Comparison of ENCODE assay signal across 12 cellular contexts in genomic region chr21:45532826-45533730, GRCh38. TPM values are rescaled to one million over a fixed set of nuclear protein-coding genes. Genes with fewer than 3 reads are reported as not detected.
A peak's percentile ranks its signal among the peaks of the same experiment; 100 is the strongest.
DNase-seq lines count a peak whose midpoint lies in the region; ATAC-seq and TF ChIP-seq lines count a peak whose summit lies in the region.
"Had no signal": no experiment of that assay in that cellular context is flagged by ENCODE, and none has a peak within 500 bp of the region (broad histone marks: within the 10 kb centered on the region; RNA-seq: fewer than 3 reads in every experiment).

No MANE protein-coding gene starts in this region.

- H3K4me1 ChIP-seq in right lobe of liver (peaks cover 0 to 43% (median 21%) of the 10 kb centered on the region in 4 donors), aorta (ENCODE audit: control insufficient read depth in 1 of 2, insufficient read depth in 2 of 2, low read length in 2 of 2) (no peaks in the 10 kb centered on the region)
- H3K4me1 ChIP-seq: Caco-2, HAP-1 had no signal

- peaks cover 26% of the 10 kb centered on the region for H3K36me3 Mint-ChIP-seq in stimulated activated naive CD8-positive, alpha-beta T cell treated with anti-CD3 and anti-CD28 coated beads, Interleukin-15, Interleukin-2, amounts not matched to agents 100 ng/mL and 50 ng/mL, for 24 hours (ENCODE audit: low read depth)
- peaks cover 15% of the 10 kb centered on the region for H3K36me3 Mint-ChIP-seq in activated naive CD8-positive, alpha-beta T cell treated with anti-CD3 and anti-CD28 coated beads for 36 hours

- no peak for ATAC-seq in stimulated activated naive CD8-positive, alpha-beta T cell treated with anti-CD3 and anti-CD28 coated beads, Interleukin-15, Interleukin-2, amounts not matched to agents 100 U/mL and 50 U/mL, for 24 hours
- ATAC-seq in right lobe of liver (peak in 1 of 4 donors; percentile 47), aorta (ENCODE audit: low FRiP score) (no peak)

- H3K4me1 Mint-ChIP-seq in stimulated activated naive CD8-positive, alpha-beta T cell treated with anti-CD3 and anti-CD28 coated beads, Interleukin-15, Interleukin-2, amounts not matched to agents 100 ng/mL and 50 ng/mL, for 24 hours (ENCODE audit: low read depth): peaks cover 12% of the 10 kb centered on the region
- peaks cover 10% of the 10 kb centered on the region for H3K4me1 Mint-ChIP-seq in activated naive CD8-positive, alpha-beta T cell treated with anti-CD3 and anti-CD28 coated beads for 36 hours

- no peak for DNase-seq in stimulated activated naive CD8-positive, alpha-beta T cell treated with anti-CD3 and anti-CD28 coated beads, Interleukin-15, Interleukin-2, amounts not matched to agents 100 U/mL and 50 U/mL, for 24 hours
- DNase-seq in activated naive CD8-positive, alpha-beta T cell treated with anti-CD3 and anti-CD28 coated beads for 36 hours: no peak
- DNase-seq in right lobe of liver: peak in 2 of 3 donors; percentile 59 to 62
- DNase-seq in aorta: peak; percentile 57 to 76
- no peak for DNase-seq in NCI-H1436 treated with DMSO at 0.1 percent for 48 hours (lab: John Stamatoyannopoulos, UW)
- no peak for DNase-seq in inferior parietal cortex (ENCODE audit: extremely low spot score)
- DNase-seq in NCI-H2107 (lab: John Stamatoyannopoulos, UW): no peak
- DNase-seq: NCI-H345, occipital lobe had no signal

- no peaks in the 10 kb centered on the region for H3K27me3 ChIP-seq in right lobe of liver
- no peaks in the 10 kb centered on the region for H3K27me3 ChIP-seq in aorta (ENCODE audit: control insufficient read depth in 1 of 2, insufficient read depth in 2 of 2, low read length in 1 of 2)

- intact Hi-C loops in right lobe of liver (cut with DNase I): no loop called here
- intact Hi-C loops in aorta (cut with DNase I): no loop called here

- TF ChIP-seq POLR2A in right lobe of liver (IDR thresholded peaks at IDR 0.05): no peak

- H3K27ac Mint-ChIP-seq in stimulated activated naive CD8-positive, alpha-beta T cell treated with anti-CD3 and anti-CD28 coated beads, Interleukin-15, Interleukin-2, amounts not matched to agents 100 ng/mL and 50 ng/mL, for 24 hours: peak overlapping the region; percentile 40
- peak overlapping the region; percentile 9 for H3K27ac Mint-ChIP-seq in activated naive CD8-positive, alpha-beta T cell treated with anti-CD3 and anti-CD28 coated beads for 36 hours

- no peaks in the 10 kb centered on the region for H3K27me3 Mint-ChIP-seq in stimulated activated naive CD8-positive, alpha-beta T cell treated with anti-CD3 and anti-CD28 coated beads, Interleukin-15, Interleukin-2, amounts not matched to agents 100 ng/mL and 50 ng/mL, for 24 hours
- H3K27me3 Mint-ChIP-seq in activated naive CD8-positive, alpha-beta T cell treated with anti-CD3 and anti-CD28 coated beads for 36 hours: no peaks in the 10 kb centered on the region

- no peaks in the 10 kb centered on the region for H3K9me3 Mint-ChIP-seq in stimulated activated naive CD8-positive, alpha-beta T cell treated with anti-CD3 and anti-CD28 coated beads, Interleukin-15, Interleukin-2, amounts not matched to agents 100 ng/mL and 50 ng/mL, for 24 hours
- no peaks in the 10 kb centered on the region for H3K9me3 Mint-ChIP-seq in activated naive CD8-positive, alpha-beta T cell treated with anti-CD3 and anti-CD28 coated beads for 36 hours

- H3K4me3 ChIP-seq in right lobe of liver (peak overlapping the region in 1 of 3 donors; percentile 45), aorta (ENCODE audit: low read length in 2 of 2) (no peak overlapping the region)
- H3K4me3 ChIP-seq: HAP-1 had no signal

- H3K36me3 ChIP-seq in right lobe of liver: no peaks in the 10 kb centered on the region
- no peaks in the 10 kb centered on the region for H3K36me3 ChIP-seq in aorta (ENCODE audit: control insufficient read depth in 1 of 2, insufficient read depth in 2 of 2, low read length in 1 of 2)

- H3K9me3 ChIP-seq in right lobe of liver: no peaks in the 10 kb centered on the region
- no peaks in the 10 kb centered on the region for H3K9me3 ChIP-seq in aorta (ENCODE audit: control insufficient read depth, low read length)
- H3K9me3 ChIP-seq: Caco-2, HAP-1 had no signal

- H3K27ac ChIP-seq in right lobe of liver: peak overlapping the region; percentile 33 to 67 (median 38)
- H3K27ac ChIP-seq in aorta (ENCODE audit: low read depth in 1 of 2, low read length in 2 of 2): no peak overlapping the region

- WGBS in right lobe of liver (ENCODE audit: insufficient coverage, low coverage, low lambda C conversion rate, missing lambda C conversion rate): 36% methylated on average over 3 of the region's 12 CpGs
- WGBS in aorta, 2 donors: 82% methylated on average over 11 to 12 of the region's 12 CpGs

- TF ChIP-seq CTCF in right lobe of liver (IDR thresholded peaks at IDR 0.05): no peak

- H3K4me3 Mint-ChIP-seq in stimulated activated naive CD8-positive, alpha-beta T cell treated with anti-CD3 and anti-CD28 coated beads, Interleukin-15, Interleukin-2, amounts not matched to agents 100 ng/mL and 50 ng/mL, for 24 hours: no peak overlapping the region
- no peak overlapping the region for H3K4me3 Mint-ChIP-seq in activated naive CD8-positive, alpha-beta T cell treated with anti-CD3 and anti-CD28 coated beads for 36 hours

RNA-seq across cellular contexts. Expression of gene SLC19A1, which starts 9.2 kb away (rescaled TPM):
- total RNA-seq in activated naive CD8-positive, alpha-beta T cell treated with anti-CD3 and anti-CD28 coated beads for 36 hours: 10 to 100 TPM; 63.2 to 64.0 TPM
- 10 to 100 TPM in 4 of 6 experiments, 1 to 10 TPM in 2; 4.5 to 24.5 (median 15.7) TPM for total RNA-seq in right lobe of liver
- 1 to 10 TPM; 6.2 to 8.4 TPM for total RNA-seq in aorta
- 10 to 100 TPM in 1 of 2 donors, 1 to 10 TPM in 1; 4.5 to 32.5 TPM for polyA plus RNA-seq in aorta

Comparison
In these comparisons a context has a peak if more than half of its experiments do, and no peak if none do; other contexts are left out.
1. DNase-seq: peak in right lobe of liver (2 of 3) and aorta (2 of 2); none in stimulated activated naive CD8-positive, alpha-beta T cell treated with anti-CD3 and anti-CD28 coated beads, Interleukin-15, Interleukin-2, amounts not matched to agents 100 U/mL and 50 U/mL, for 24 hours (single experiment), activated naive CD8-positive, alpha-beta T cell treated with anti-CD3 and anti-CD28 coated beads for 36 hours (single experiment), NCI-H1436 treated with DMSO at 0.1 percent for 48 hours (single experiment), inferior parietal cortex (single experiment) and NCI-H2107 (single experiment).
2. H3K27ac ChIP-seq: peak in right lobe of liver (3 of 3); none in aorta (0 of 2).